8 cellular contexts compared by ENCODE assay signal in the genomic region with DNA sequence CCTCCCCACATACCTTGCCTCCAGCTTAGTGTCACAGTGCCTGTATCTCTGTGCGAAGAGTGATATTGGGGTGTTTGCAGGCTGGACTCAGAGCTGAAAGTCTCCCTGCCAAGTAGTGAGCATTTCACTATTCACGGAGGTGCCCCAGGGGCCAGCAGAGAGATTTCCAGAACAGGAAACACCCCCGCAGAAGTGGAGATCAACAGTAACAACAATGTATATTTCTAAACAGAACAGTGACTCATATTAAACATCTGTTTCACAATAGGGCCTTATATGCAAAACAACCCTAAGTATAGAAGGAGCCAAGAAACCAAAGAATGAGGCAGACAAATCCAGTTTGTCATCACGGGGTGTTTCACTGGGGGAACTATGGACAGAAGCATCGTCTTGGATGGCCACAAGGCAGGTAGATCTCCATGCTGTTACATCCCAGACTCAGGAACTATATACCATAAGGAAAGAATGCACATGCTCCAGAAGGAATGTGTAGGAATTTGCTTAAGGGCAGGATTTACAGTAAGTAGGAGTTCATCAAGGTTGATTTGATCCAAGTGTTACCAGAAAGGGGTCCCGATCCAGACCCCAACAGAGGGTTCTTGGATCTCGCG. TPM values are rescaled to one million over a fixed set of nuclear protein-coding genes. Genes with fewer than 3 reads are reported as not detected.
DNase-seq lines count a peak whose midpoint lies in the region; ATAC-seq and TF ChIP-seq lines count a peak whose summit lies in the region.

No MANE protein-coding gene starts in this region.

- H3K27ac ChIP-seq in foreskin keratinocyte, result peak overlapping the region; percentile 7
- no peak overlapping the region for H3K27ac ChIP-seq in effector memory CD4-positive, alpha-beta T cell (ENCODE audit: insufficient read depth, low read length, poor library complexity, severe bottlenecking)

- H3K27ac Mint-ChIP-seq in T-helper 2 cell treated with Interferon-gamma antibody and Interleukin-4, amounts not matched to agents 5 μg/mL and 100 μg/mL, for 36 hours, result peak overlapping the region; percentile 56

- no peaks in the 10 kb centered on the region for H3K27me3 ChIP-seq in foreskin keratinocyte
- no peaks in the 10 kb centered on the region for H3K27me3 ChIP-seq in effector memory CD4-positive, alpha-beta T cell (replicated peaks; ENCODE audit: control insufficient read depth, insufficient read depth, low read length, poor library complexity, severe bottlenecking)

- peak; percentile 1 for TF ChIP-seq CTCF in foreskin keratinocyte (conservative IDR thresholded peaks at IDR 0.05)

- DNase-seq in AG08395 (ENCODE audit: low spot score) (peak; percentile 60), foreskin keratinocyte (peak; percentile 75 to 89), NCI-H1694 treated with DMSO at 0.1 percent for 48 hours (lab: John Stamatoyannopoulos, UW) (no peak)
- DNase-seq in T-helper 2 cell treated with Interferon-gamma antibody and Interleukin-4, amounts not matched to agents 5 μg/mL and 100 μg/mL, for 36 hours (ENCODE audit: low spot score), result peak; percentile 77
- DNase-seq in stimulated activated CD4-positive, alpha-beta T cell treated with anti-CD3 and anti-CD28 coated beads, Interleukin-1b, Interleukin-23, amount 100 ng/mL, for 48 hours, result peak; percentile 60
- DNase-seq in effector memory CD4-positive, alpha-beta T cell, result no peak

- ATAC-seq in GM18909 (IDR thresholded peaks at IDR 0.05; ENCODE audit: poor library complexity, unreplicated experiment) (peak; percentile 83), HG03159 (IDR thresholded peaks at IDR 0.05; ENCODE audit: unreplicated experiment) (peak; percentile 94), foreskin keratinocyte (peak; percentile 93)

- H3K4me1 ChIP-seq in foreskin keratinocyte, result peaks cover 10% of the 10 kb centered on the region
- no peaks in the 10 kb centered on the region for H3K4me1 ChIP-seq in effector memory CD4-positive, alpha-beta T cell (ENCODE audit: control insufficient read depth, insufficient read depth, low read length, poor library complexity, severe bottlenecking)

- peaks cover 11% of the 10 kb centered on the region for H3K4me1 Mint-ChIP-seq in T-helper 2 cell treated with Interferon-gamma antibody and Interleukin-4, amounts not matched to agents 5 μg/mL and 100 μg/mL, for 36 hours (ENCODE audit: low read depth)

- no peaks in the 10 kb centered on the region for H3K9me3 ChIP-seq in effector memory CD4-positive, alpha-beta T cell (ENCODE audit: control insufficient read depth, low read length)

- H3K4me3 ChIP-seq in effector memory CD4-positive, alpha-beta T cell (ENCODE audit: insufficient read depth, low read depth, low read length, poor library complexity, severe bottlenecking), result no peak overlapping the region

- no peaks in the 10 kb centered on the region for H3K36me3 Mint-ChIP-seq in T-helper 2 cell treated with Interferon-gamma antibody and Interleukin-4, amounts not matched to agents 5 μg/mL and 100 μg/mL, for 36 hours (ENCODE audit: low read depth)

- peaks cover 2% of the 10 kb centered on the region for H3K27me3 Mint-ChIP-seq in T-helper 2 cell treated with Interferon-gamma antibody and Interleukin-4, amounts not matched to agents 5 μg/mL and 100 μg/mL, for 36 hours (ENCODE audit: low read depth)

- H3K36me3 ChIP-seq in effector memory CD4-positive, alpha-beta T cell (ENCODE audit: control insufficient read depth, insufficient read depth, low read length), result no peaks in the 10 kb centered on the region

- no peaks in the 10 kb centered on the region for H3K9me3 Mint-ChIP-seq in T-helper 2 cell treated with Interferon-gamma antibody and Interleukin-4, amounts not matched to agents 5 μg/mL and 100 μg/mL, for 36 hours

- peak overlapping the region; percentile 27 for H3K4me3 Mint-ChIP-seq in T-helper 2 cell treated with Interferon-gamma antibody and Interleukin-4, amounts not matched to agents 5 μg/mL and 100 μg/mL, for 36 hours

RNA-seq across cellular contexts. Expression of a gene that starts 29.3 kb away (rescaled TPM):
- not detected in 2 replicates for total RNA-seq in foreskin keratinocyte
- not detected in 2 replicates for polyA plus RNA-seq in foreskin keratinocyte

RNA-seq across cellular contexts. Expression of a gene that starts 35.9 kb away (rescaled TPM):
- total RNA-seq in foreskin keratinocyte, result 26.2 and 30.4 TPM in 2 replicates
- polyA plus RNA-seq in foreskin keratinocyte, result 37.6 and 47.1 TPM in 2 replicates

Comparison
In these comparisons a context has a peak if more than half of its experiments do, and no peak if none do; other contexts are left out.
1. DNase-seq: peak in AG08395 (single experiment), T-helper 2 cell treated with Interferon-gamma antibody and Interleukin-4, amounts not matched to agents 5 μg/mL and 100 μg/mL, for 36 hours (single experiment), foreskin keratinocyte (2 of 2) and stimulated activated CD4-positive, alpha-beta T cell treated with anti-CD3 and anti-CD28 coated beads, Interleukin-1b, Interleukin-23, amount 100 ng/mL, for 48 hours (single experiment); none in NCI-H1694 treated with DMSO at 0.1 percent for 48 hours (single experiment) and effector memory CD4-positive, alpha-beta T cell (0 of 3).
2. Peak in every context shown above with its lines, with median percentiles within 50 percentile points of each other: ATAC-seq.